11 cellular contexts compared by ENCODE assay signal in the genomic region with DNA sequence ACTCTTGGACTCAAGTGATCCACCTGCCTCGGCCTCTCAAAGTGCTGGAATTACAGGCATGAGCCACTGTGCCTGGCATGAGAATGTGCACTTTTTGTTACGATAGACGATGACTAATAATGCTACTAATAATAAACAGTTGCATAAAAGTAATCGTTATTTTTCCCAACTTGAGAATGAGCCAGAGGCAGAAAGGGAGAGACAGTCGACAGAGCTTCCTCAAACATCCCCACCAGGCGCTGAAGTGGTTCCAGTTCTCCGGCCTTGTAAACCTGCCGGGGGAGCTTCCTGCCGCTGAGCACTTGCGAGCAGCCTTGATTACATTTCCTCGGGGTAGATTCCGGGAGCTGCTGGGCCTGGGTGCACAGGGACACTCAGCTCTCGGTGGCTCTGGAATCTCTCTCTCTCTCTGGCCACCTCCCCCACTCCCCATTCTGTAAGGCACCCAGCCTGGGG. TPM values are rescaled to one million over a fixed set of nuclear protein-coding genes. Genes with fewer than 3 reads are reported as not detected.
DNase-seq lines count a peak whose midpoint lies in the region; ATAC-seq, FAIRE-seq and TF ChIP-seq lines count a peak whose summit lies in the region.
"Had no signal": no experiment of that assay in that cellular context is flagged by ENCODE, and none has a peak within 500 bp of the region (broad histone marks: within the 10 kb centered on the region; RNA-seq: fewer than 3 reads in every experiment).

No MANE protein-coding gene starts in this region.

- no peak for TF ChIP-seq POLR2A in sigmoid colon (IDR thresholded peaks at IDR 0.05)
- no peak for TF ChIP-seq POLR2A in GM12891 (IDR thresholded peaks at IDR 0.05; ENCODE audit: low read depth, low read length)

- FAIRE-seq in GM12891 (lab: Jason Lieb, UNC), result no peak

- peak in 1 of 4 donors; percentile 39 for TF ChIP-seq EP300 in sigmoid colon (IDR thresholded peaks at IDR 0.05)

- H3K4me1 ChIP-seq in sigmoid colon, result peaks cover 0 to 15% (median 7%) of the 10 kb centered on the region in 4 donors

- H3K4me3 ChIP-seq in fibroblast of the aortic adventitia (ENCODE audit: low read depth, low read length), result no peak overlapping the region
- H3K4me3 ChIP-seq in sigmoid colon, result no peak overlapping the region

- TF ChIP-seq CTCF in fibroblast of the aortic adventitia (IDR thresholded peaks at IDR 0.05; ENCODE audit: insufficient read depth, low read length) (no peak), sigmoid colon (IDR thresholded peaks at IDR 0.05) (no peak)

- peak overlapping the region; percentile 38 to 73 (median 68) for H3K27ac ChIP-seq in sigmoid colon

- H3K27me3 ChIP-seq in sigmoid colon, result no peaks in the 10 kb centered on the region

- DNase-seq in DMS53 treated with DMSO at 0.1 percent for 48 hours (lab: John Stamatoyannopoulos, UW; ENCODE audit: unreplicated experiment), result peak; percentile 49
- peak; percentile 54 for DNase-seq in SK-N-DZ (ENCODE audit: low spot score)
- peak; percentile 70 for DNase-seq in fibroblast of the aortic adventitia (ENCODE audit: low read depth)
- DNase-seq in sigmoid colon, result peak; percentile 92
- DNase-seq in AML-193 (lab: John Stamatoyannopoulos, UW), result no peak
- DNase-seq in GM12891 (ENCODE audit: insufficient read length, low spot score), result no peak
- DNase-seq: NCI-H1105 treated with DMSO at 0.1 percent for 48 hours; SHP77 treated with DMSO at 0.1 percent for 48 hours; stimulated activated CD8-positive, alpha-beta memory T cell treated with anti-CD3 and anti-CD28 coated beads, Interleukin-4, amount 100 ng/mL, for 48 hours had no signal

- H3K9me3 ChIP-seq in sigmoid colon, result no peaks in the 10 kb centered on the region

- 39 to 44% methylated on average over 13 of the region's 13 CpGs for WGBS in sigmoid colon, 2 donors

- intact Hi-C loops in sigmoid colon (cut with DNase I), result no loop called here

- no peaks in the 10 kb centered on the region for H3K36me3 ChIP-seq in sigmoid colon

- ATAC-seq in GM21723 (IDR thresholded peaks at IDR 0.05; ENCODE audit: unreplicated experiment), result no peak
- no peak for ATAC-seq in HG03342 (IDR thresholded peaks at IDR 0.05; ENCODE audit: unreplicated experiment)

TF ChIP-seq in GM12891, 5 proteins besides CTCF, POLR2A, EP300 and RAD21:
- TF ChIP-seq POU2F2 (IDR thresholded peaks at IDR 0.05; ENCODE audit: low read depth, low read length), result no peak
- TF ChIP-seq PAX5 (IDR thresholded peaks at IDR 0.05; ENCODE audit: insufficient read depth, low read length, severe bottlenecking), result no peak
- no peak for TF ChIP-seq TAF1 (IDR thresholded peaks at IDR 0.05; ENCODE audit: low read depth, low read length)
- no peak for TF ChIP-seq POLR2AphosphoS5 (IDR thresholded peaks at IDR 0.05; ENCODE audit: low read depth, low read length)
- TF ChIP-seq SPI1 (IDR thresholded peaks at IDR 0.05; ENCODE audit: low read depth, low read length), result no peak

RNA-seq across cellular contexts. Expression of a gene that starts 8.9 kb away (rescaled TPM):
- polyA plus RNA-seq in SK-N-DZ (2014; cell fraction: cytosol; rRNA removed), result 4.2 and 4.8 TPM in 2 replicates
- polyA plus RNA-seq in SK-N-DZ (2014; cell fraction: nucleus; rRNA removed), result 2.0 and 3.1 TPM in 2 replicates
- total RNA-seq in fibroblast of the aortic adventitia (ENCODE audit: low replicate concordance) (7.6 and 9.6 TPM in 2 replicates), sigmoid colon (10 to 100 TPM; 14.5 to 49.6 (median 32.1) TPM)
- 1 to 10 TPM; 1.2 to 5.0 (median 3.6) TPM for polyA plus RNA-seq in sigmoid colon
- polyA plus RNA-seq in GM12891 (2012; ENCODE audit: low read depth, missing spikeins), result 0.06 TPM

Comparison
In these comparisons a context has a peak if more than half of its experiments do, and no peak if none do; other contexts are left out.
1. DNase-seq: peak in DMS53 treated with DMSO at 0.1 percent for 48 hours (single experiment), SK-N-DZ (single experiment), fibroblast of the aortic adventitia (single experiment) and sigmoid colon (single experiment); none in AML-193 (0 of 2) and GM12891 (single experiment).